Comparison of ENCODE assay signal across 21 cellular contexts in genomic region chr13:111956261-111957151, GRCh38.
"Had no signal": no experiment of that assay in that cellular context is flagged by ENCODE, and none has a peak within 500 bp of the region (broad histone marks: within the 10 kb centered on the region; RNA-seq: fewer than 3 reads in every experiment).

No MANE protein-coding gene starts in this region.

- DNase-seq: activated naive CD4-positive, alpha-beta T cell; cortex of kidney; effector CD4-positive, alpha-beta T cell; erythroblast; foreskin fibroblast; glutamatergic neuron; hippocampal formation; left ventricle myocardium superior; mucosa of descending colon; occipital lobe; stimulated activated CD4-positive, alpha-beta T cell treated with anti-CD3 and anti-CD28 coated beads, Interleukin-12 subunit alpha, Interleukin-12 subunit beta, amount 100 ng/mL, for 4 hours; stimulated activated CD4-positive, alpha-beta T cell treated with anti-CD3 and anti-CD28 coated beads, Interleukin-4, amount 100 ng/mL, for 4 hours; stimulated activated naive CD8-positive, alpha-beta T cell treated with anti-CD3 and anti-CD28 coated beads, Interleukin-15, Interleukin-2, amounts not matched to agents 100 U/mL and 50 U/mL, for 24 hours; substantia nigra; T1000; thyroid gland; upper lobe of right lung had no signal

- H3K9me3 ChIP-seq: adrenal gland, mucosa of descending colon, thyroid gland, upper lobe of right lung had no signal

- H3K27ac ChIP-seq: adrenal gland, breast epithelium, thyroid gland, upper lobe of right lung had no signal

- H3K36me3 ChIP-seq: adrenal gland, breast epithelium, thyroid gland, upper lobe of right lung had no signal

- H3K27me3 ChIP-seq: adrenal gland, breast epithelium, thyroid gland had no signal

- FAIRE-seq: astrocyte had no signal

- ATAC-seq: left ventricle myocardium superior; mucosa of descending colon; stimulated activated naive CD8-positive, alpha-beta T cell treated with anti-CD3 and anti-CD28 coated beads, Interleukin-15, Interleukin-2, amounts not matched to agents 100 U/mL and 50 U/mL, for 24 hours; upper lobe of right lung; WTC11 had no signal

- H3K4me1 ChIP-seq: adrenal gland, breast epithelium, thyroid gland, upper lobe of right lung had no signal

- H3K4me3 ChIP-seq: adrenal gland, breast epithelium, mucosa of descending colon, thyroid gland, upper lobe of right lung had no signal
